In genomic region chr6:148166339-148166949, GRCh38 we compare ENCODE assay signal across 9 cellular contexts.
DNase-seq lines count a peak whose midpoint lies in the region; ATAC-seq and TF ChIP-seq lines count a peak whose summit lies in the region.
"Had no signal": no experiment of that assay in that cellular context is flagged by ENCODE, and none has a peak within 500 bp of the region (broad histone marks: within the 10 kb centered on the region; RNA-seq: fewer than 3 reads in every experiment).

No MANE protein-coding gene starts in this region.

- H3K4me1 ChIP-seq in GM23338 (ENCODE audit: insufficient read depth) (no peaks in the 10 kb centered on the region), left lung (no peaks in the 10 kb centered on the region)

- H3K9me2 ChIP-seq in GM23338 (ENCODE audit: insufficient read depth): no peaks in the 10 kb centered on the region

- H3K27me3 Mint-ChIP-seq in GM23338 (ENCODE audit: insufficient read depth, low read depth, poor library complexity): no peaks in the 10 kb centered on the region

- peak; percentile 71 to 88 for TF ChIP-seq CTCF in GM23338 (conservative IDR thresholded peaks at IDR 0.05; ENCODE audit: low read depth in 2 of 2)
- peak; percentile 46 for TF ChIP-seq CTCF in brain microvascular endothelial cell (IDR thresholded peaks at IDR 0.05; ENCODE audit: low read depth, low read length, missing control alignments)
- TF ChIP-seq CTCF in left lung (IDR thresholded peaks at IDR 0.05): peak; percentile 54 to 56

- H3K4me3 ChIP-seq in GM23338: no peak overlapping the region
- H3K4me3 ChIP-seq in brain microvascular endothelial cell (ENCODE audit: low read depth, low read length): no peak overlapping the region
- H3K4me3 ChIP-seq in left lung: no peak overlapping the region

- no peaks in the 10 kb centered on the region for H3K4me1 Mint-ChIP-seq in GM23338
- H3K4me1 Mint-ChIP-seq: memory B cell had no signal

- H3K9me3 ChIP-seq in left lung: no peaks in the 10 kb centered on the region

- H3K4me2 ChIP-seq in GM23338: no peak overlapping the region

- peak; percentile 30 for DNase-seq in COLO829 (ENCODE audit: low spot score)
- peak; percentile 71 for DNase-seq in GM23338 (ENCODE audit: low spot score)
- DNase-seq in NCI-H524 (lab: John Stamatoyannopoulos, UW): peak; percentile 57 to 85
- DNase-seq in brain microvascular endothelial cell: peak; percentile 54
- DNase-seq in left lung: no peak
- no peak for DNase-seq in T-helper 9 cell
- no peak for DNase-seq in activated CD4-positive, alpha-beta T cell treated with anti-CD3 and anti-CD28 coated beads for 1 hour

- ATAC-seq in GM23338: peak; percentile 41; the same call in 2 of the 3 replicates
- peak; percentile 82 for ATAC-seq in left lung
- ATAC-seq in HG02973 (IDR thresholded peaks at IDR 0.05; ENCODE audit: unreplicated experiment): no peak

- H3K36me3 ChIP-seq in GM23338 (ENCODE audit: insufficient read depth): no peaks in the 10 kb centered on the region
- H3K36me3 ChIP-seq in brain microvascular endothelial cell (replicated peaks): no peaks in the 10 kb centered on the region
- H3K36me3 ChIP-seq in left lung: no peaks in the 10 kb centered on the region

- H3K27me3 ChIP-seq in GM23338 (ENCODE audit: insufficient read depth) (no peaks in the 10 kb centered on the region), brain microvascular endothelial cell (replicated peaks) (no peaks in the 10 kb centered on the region), left lung (no peaks in the 10 kb centered on the region)

- no peak overlapping the region for H2AFZ ChIP-seq in GM23338

- no peak overlapping the region for H3K27ac Mint-ChIP-seq in GM23338
- H3K27ac Mint-ChIP-seq: memory B cell had no signal

- no peaks in the 10 kb centered on the region for H4K20me1 ChIP-seq in GM23338 (replicated peaks; ENCODE audit: insufficient read depth)

- H3F3A ChIP-seq in GM23338 (replicated peaks; ENCODE audit: low read depth): no peaks in the 10 kb centered on the region

- no peaks in the 10 kb centered on the region for H3K9me3 Mint-ChIP-seq in GM23338
- H3K9me3 Mint-ChIP-seq: memory B cell had no signal

- intact Hi-C loops in left lung (cut with DNase I): loop anchor here in 1 of 2 donors (5.0 kb wide), 1 partner anchor 659 kb away; the partner anchor contains the start of gene SAMD5

- no peaks in the 10 kb centered on the region for H3K79me2 ChIP-seq in GM23338 (replicated peaks; ENCODE audit: insufficient read depth)

- H3K4me3 Mint-ChIP-seq in GM23338: no peak overlapping the region
- H3K4me3 Mint-ChIP-seq: memory B cell had no signal

- H3K27ac ChIP-seq in GM23338 (ENCODE audit: low read depth) (no peak overlapping the region), brain microvascular endothelial cell (no peak overlapping the region), left lung (no peak overlapping the region)

- H3K36me3 Mint-ChIP-seq in GM23338 (ENCODE audit: low read depth): no peaks in the 10 kb centered on the region
- H3K36me3 Mint-ChIP-seq: memory B cell had no signal

- in situ Hi-C loops in brain microvascular endothelial cell (cut with HindIII; ENCODE audit: low pct_ligation_motif_present, low sequenced_read_pairs): no loop called here

TF ChIP-seq in GM23338, 12 proteins besides CTCF, POLR2A, EP300 and RAD21 (continues in another document):
- no peak for TF ChIP-seq ETS1 (IDR thresholded peaks at IDR 0.05)
- no peak for TF ChIP-seq ZNF114 (CRISPR knock-in tag; IDR thresholded peaks at IDR 0.05)
- TF ChIP-seq CREB1 (CRISPR knock-in tag; IDR thresholded peaks at IDR 0.05; ENCODE audit: low read depth): no peak
- TF ChIP-seq, protein P1, sequence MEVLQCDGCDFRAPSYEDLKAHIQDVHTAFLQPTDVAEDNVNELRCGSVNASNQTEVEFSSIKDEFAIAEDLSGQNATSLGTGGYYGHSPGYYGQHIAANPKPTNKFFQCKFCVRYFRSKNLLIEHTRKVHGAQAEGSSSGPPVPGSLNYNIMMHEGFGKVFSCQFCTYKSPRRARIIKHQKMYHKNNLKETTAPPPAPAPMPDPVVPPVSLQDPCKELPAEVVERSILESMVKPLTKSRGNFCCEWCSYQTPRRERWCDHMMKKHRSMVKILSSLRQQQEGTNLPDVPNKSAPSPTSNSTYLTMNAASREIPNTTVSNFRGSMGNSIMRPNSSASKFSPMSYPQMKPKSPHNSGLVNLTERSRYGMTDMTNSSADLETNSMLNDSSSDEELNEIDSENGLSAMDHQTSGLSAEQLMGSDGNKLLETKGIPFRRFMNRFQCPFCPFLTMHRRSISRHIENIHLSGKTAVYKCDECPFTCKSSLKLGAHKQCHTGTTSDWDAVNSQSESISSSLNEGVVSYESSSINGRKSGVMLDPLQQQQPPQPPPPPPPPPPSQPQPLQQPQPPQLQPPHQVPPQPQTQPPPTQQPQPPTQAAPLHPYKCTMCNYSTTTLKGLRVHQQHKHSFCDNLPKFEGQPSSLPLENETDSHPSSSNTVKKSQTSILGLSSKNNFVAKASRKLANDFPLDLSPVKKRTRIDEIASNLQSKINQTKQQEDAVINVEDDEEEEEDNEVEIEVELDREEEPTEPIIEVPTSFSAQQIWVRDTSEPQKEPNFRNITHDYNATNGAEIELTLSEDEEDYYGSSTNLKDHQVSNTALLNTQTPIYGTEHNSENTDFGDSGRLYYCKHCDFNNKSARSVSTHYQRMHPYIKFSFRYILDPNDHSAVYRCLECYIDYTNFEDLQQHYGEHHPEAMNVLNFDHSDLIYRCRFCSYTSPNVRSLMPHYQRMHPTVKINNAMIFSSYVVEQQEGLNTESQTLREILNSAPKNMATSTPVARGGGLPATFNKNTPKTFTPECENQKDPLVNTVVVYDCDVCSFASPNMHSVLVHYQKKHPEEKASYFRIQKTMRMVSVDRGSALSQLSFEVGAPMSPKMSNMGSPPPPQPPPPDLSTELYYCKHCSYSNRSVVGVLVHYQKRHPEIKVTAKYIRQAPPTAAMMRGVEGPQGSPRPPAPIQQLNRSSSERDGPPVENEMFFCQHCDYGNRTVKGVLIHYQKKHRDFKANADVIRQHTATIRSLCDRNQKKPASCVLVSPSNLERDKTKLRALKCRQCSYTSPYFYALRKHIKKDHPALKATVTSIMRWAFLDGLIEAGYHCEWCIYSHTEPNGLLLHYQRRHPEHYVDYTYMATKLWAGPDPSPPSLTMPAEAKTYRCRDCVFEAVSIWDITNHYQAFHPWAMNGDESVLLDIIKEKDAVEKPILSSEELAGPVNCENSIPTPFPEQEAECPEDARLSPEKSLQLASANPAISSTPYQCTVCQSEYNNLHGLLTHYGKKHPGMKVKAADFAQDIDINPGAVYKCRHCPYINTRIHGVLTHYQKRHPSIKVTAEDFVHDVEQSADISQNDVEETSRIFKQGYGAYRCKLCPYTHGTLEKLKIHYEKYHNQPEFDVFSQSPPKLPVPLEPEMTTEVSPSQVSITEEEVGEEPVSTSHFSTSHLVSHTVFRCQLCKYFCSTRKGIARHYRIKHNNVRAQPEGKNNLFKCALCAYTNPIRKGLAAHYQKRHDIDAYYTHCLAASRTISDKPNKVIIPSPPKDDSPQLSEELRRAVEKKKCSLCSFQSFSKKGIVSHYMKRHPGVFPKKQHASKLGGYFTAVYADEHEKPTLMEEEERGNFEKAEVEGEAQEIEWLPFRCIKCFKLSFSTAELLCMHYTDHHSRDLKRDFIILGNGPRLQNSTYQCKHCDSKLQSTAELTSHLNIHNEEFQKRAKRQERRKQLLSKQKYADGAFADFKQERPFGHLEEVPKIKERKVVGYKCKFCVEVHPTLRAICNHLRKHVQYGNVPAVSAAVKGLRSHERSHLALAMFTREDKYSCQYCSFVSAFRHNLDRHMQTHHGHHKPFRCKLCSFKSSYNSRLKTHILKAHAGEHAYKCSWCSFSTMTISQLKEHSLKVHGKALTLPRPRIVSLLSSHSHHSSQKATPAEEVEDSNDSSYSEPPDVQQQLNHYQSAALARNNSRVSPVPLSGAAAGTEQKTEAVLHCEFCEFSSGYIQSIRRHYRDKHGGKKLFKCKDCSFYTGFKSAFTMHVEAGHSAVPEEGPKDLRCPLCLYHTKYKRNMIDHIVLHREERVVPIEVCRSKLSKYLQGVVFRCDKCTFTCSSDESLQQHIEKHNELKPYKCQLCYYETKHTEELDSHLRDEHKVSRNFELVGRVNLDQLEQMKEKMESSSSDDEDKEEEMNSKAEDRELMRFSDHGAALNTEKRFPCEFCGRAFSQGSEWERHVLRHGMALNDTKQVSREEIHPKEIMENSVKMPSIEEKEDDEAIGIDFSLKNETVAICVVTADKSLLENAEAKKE (CRISPR knock-in tag; IDR thresholded peaks at IDR 0.05): no peak
- TF ChIP-seq EZH2 (IDR thresholded peaks at IDR 0.05; ENCODE audit: low read depth, unreplicated experiment): no peak
- no peak for TF ChIP-seq EZH2phosphoT487 (IDR thresholded peaks at IDR 0.05; ENCODE audit: unreplicated experiment)
- TF ChIP-seq ZNF331 (CRISPR knock-in tag; IDR thresholded peaks at IDR 0.05; ENCODE audit: low read depth): no peak
- TF ChIP-seq NANOG (IDR thresholded peaks at IDR 0.05; ENCODE audit: borderline replicate concordance): no peak
- TF ChIP-seq JUNB (IDR thresholded peaks at IDR 0.05; ENCODE audit: unreplicated experiment): no peak
- TF ChIP-seq POLR2AphosphoS5 (IDR thresholded peaks at IDR 0.05; ENCODE audit: low read depth): no peak
- no peak for TF ChIP-seq STAT1 (IDR thresholded peaks at IDR 0.05; ENCODE audit: unreplicated experiment)

Comparison
In these comparisons a context has a peak if more than half of its experiments do, and no peak if none do; other contexts are left out.
1. DNase-seq: peak in COLO829 (single experiment), GM23338 (single experiment), NCI-H524 (2 of 2) and brain microvascular endothelial cell (single experiment); none in left lung (0 of 2), T-helper 9 cell (single experiment) and activated CD4-positive, alpha-beta T cell treated with anti-CD3 and anti-CD28 coated beads for 1 hour (single experiment).
2. Peak in every context shown above with its lines, with median percentiles within 50 percentile points of each other: CTCF ChIP-seq.